ENCODE assay signal across 13 cellular contexts in genomic region chr2:217098435-217098834, GRCh38.
DNase-seq lines count a peak whose midpoint lies in the region; ATAC-seq and TF ChIP-seq lines count a peak whose summit lies in the region.
"Had no signal": no experiment of that assay in that cellular context is flagged by ENCODE, and none has a peak within 500 bp of the region (broad histone marks: within the 10 kb centered on the region; RNA-seq: fewer than 3 reads in every experiment).

No MANE protein-coding gene starts in this region.

- no TSS peak for BruUV-seq in IMR-90 (replicated peaks; lab: Mats Ljungman, UMichigan)

- H2AK5ac ChIP-seq in IMR-90 (ENCODE audit: low read depth, low read length) (no peak overlapping the region; the same call in 1 of the 2 replicates), mesendoderm (ENCODE audit: low read length) (no peak overlapping the region)

- H2AFZ ChIP-seq in IMR-90 (replicated peaks; ENCODE audit: low read length, poor library complexity): peak overlapping the region; percentile 27

- no CpG with 5 or more reads among the region's 5 CpGs for WGBS in IMR-90 (ENCODE audit: extremely low coverage in 2 of 2, insufficient read length in 1 of 2), 2 experiments
- WGBS in esophagus muscularis mucosa: 96% methylated on average over 5 of the region's 5 CpGs
- WGBS in mesendoderm (ENCODE audit: extremely low coverage, insufficient coverage, low lambda C conversion rate): no CpG with 5 or more reads among the region's 5 CpGs

- H3K4me1 ChIP-seq in IMR-90 (ENCODE audit: control insufficient read depth, insufficient read depth, low read length) (peaks cover 10% of the 10 kb centered on the region), esophagus muscularis mucosa (no peaks in the 10 kb centered on the region), Peyer's patch (no peaks in the 10 kb centered on the region), mesendoderm (ENCODE audit: control insufficient read depth, low read depth, low read length) (no peaks in the 10 kb centered on the region)

- H3K36me3 ChIP-seq in IMR-90 (ENCODE audit: control insufficient read depth, insufficient read depth, low read length) (no peaks in the 10 kb centered on the region), esophagus muscularis mucosa (no peaks in the 10 kb centered on the region), Peyer's patch (no peaks in the 10 kb centered on the region), mesendoderm (ENCODE audit: control insufficient read depth, insufficient read depth, low read length) (no peaks in the 10 kb centered on the region)

- no peak for TF ChIP-seq EP300 in esophagus muscularis mucosa (IDR thresholded peaks at IDR 0.05)

- H3K27ac ChIP-seq in IMR-90 (ENCODE audit: insufficient read depth, low read length) (no peak overlapping the region), esophagus muscularis mucosa (replicated peaks in 1 of 4) (no peak overlapping the region), Peyer's patch (no peak overlapping the region), mesendoderm (ENCODE audit: low read depth, low read length) (no peak overlapping the region)
- H3K27ac ChIP-seq: HL-60 had no signal

- H2BK120ac ChIP-seq in IMR-90 (ENCODE audit: low read depth, low read length) (peak overlapping the region; percentile 34; the same call in 1 of the 2 replicates), mesendoderm (ENCODE audit: low read depth, low read length) (no peak overlapping the region)

- H3K4me1 Mint-ChIP-seq in WTC11: peaks cover 7% of the 10 kb centered on the region

- H3K27me3 ChIP-seq in IMR-90 (ENCODE audit: control insufficient read depth, insufficient read depth, low read length) (no peaks in the 10 kb centered on the region), esophagus muscularis mucosa (no peaks in the 10 kb centered on the region), Peyer's patch (no peaks in the 10 kb centered on the region), mesendoderm (ENCODE audit: insufficient read depth, low read length, poor library complexity) (no peaks in the 10 kb centered on the region)

- no peak overlapping the region for H3K4me3 Mint-ChIP-seq in WTC11
- H3K4me3 Mint-ChIP-seq: B cell; CD4-positive, alpha-beta T cell had no signal

- no peak overlapping the region for H3K18ac ChIP-seq in IMR-90 (ENCODE audit: low read depth, low read length)
- H3K18ac ChIP-seq in mesendoderm (ENCODE audit: low read length): no peak overlapping the region

- H3K56ac ChIP-seq in IMR-90 (ENCODE audit: extremely low read depth, insufficient read depth, low read length) (no peak overlapping the region), mesendoderm (ENCODE audit: low read length) (no peak overlapping the region)

- no peak overlapping the region for H4K91ac ChIP-seq in IMR-90 (ENCODE audit: insufficient read depth, low read depth, low read length)

- H4K5ac ChIP-seq in IMR-90 (ENCODE audit: low read depth, low read length): no peak overlapping the region
- no peak overlapping the region for H4K5ac ChIP-seq in mesendoderm (ENCODE audit: low read length)

- H3K9ac ChIP-seq in IMR-90 (ENCODE audit: low read depth, low read length) (no peak overlapping the region), mesendoderm (ENCODE audit: low read length) (no peak overlapping the region)

- no peak overlapping the region for H2AK9ac ChIP-seq in IMR-90 (replicated peaks; ENCODE audit: low read depth, low read length, poor library complexity)

- H4K20me1 ChIP-seq in IMR-90 (ENCODE audit: insufficient read depth, low read length): no peaks in the 10 kb centered on the region

- CTCF ChIA-PET in IMR-90 (lab: Yijun Ruan, JAX): no interaction called here
- CTCF ChIA-PET in WTC11 (lab: Charles Lee): no interaction called here

- no peaks in the 10 kb centered on the region for H3K79me2 ChIP-seq in mesendoderm (ENCODE audit: control insufficient read depth, insufficient read depth, low read length)

- H3K9me3 Mint-ChIP-seq in WTC11: peaks cover 9% of the 10 kb centered on the region
- H3K9me3 Mint-ChIP-seq: CD4-positive, alpha-beta T cell had no signal

- TF ChIP-seq POLR2A in IMR-90 (IDR thresholded peaks at IDR 0.05; ENCODE audit: low read depth, low read length) (no peak), esophagus muscularis mucosa (IDR thresholded peaks at IDR 0.05; ENCODE audit: low read depth) (no peak), Peyer's patch (IDR thresholded peaks at IDR 0.05) (no peak)

- H2BK5ac ChIP-seq in IMR-90 (ENCODE audit: low read depth, low read length, poor library complexity, severe bottlenecking) (no peak overlapping the region), mesendoderm (ENCODE audit: low read length) (no peak overlapping the region)

- no peak overlapping the region for H4K8ac ChIP-seq in IMR-90 (ENCODE audit: low read depth in 2 of 2, low read length in 2 of 2)
- H4K8ac ChIP-seq in mesendoderm (ENCODE audit: low read depth, low read length): no peak overlapping the region

- no peak for TF ChIP-seq RAD21 in IMR-90 (IDR thresholded peaks at IDR 0.05; ENCODE audit: low read length)

- H3K23ac ChIP-seq in IMR-90 (ENCODE audit: low read depth, low read length) (no peak overlapping the region), mesendoderm (ENCODE audit: low read length) (no peak overlapping the region)

- no peaks in the 10 kb centered on the region; the same call in 1 of the 2 replicates for H3K9me1 ChIP-seq in IMR-90 (ENCODE audit: insufficient read depth, low read length)

- intact Hi-C loops in IMR-90 (cut with micrococcal nuclease): no loop called here
- intact Hi-C loops in esophagus muscularis mucosa (cut with DNase I): no loop called here

- H2BK15ac ChIP-seq in IMR-90 (ENCODE audit: low read depth, low read length) (peak overlapping the region; percentile 40; the same call in 1 of the 3 replicates), mesendoderm (replicated peaks; ENCODE audit: low read depth) (no peak overlapping the region)

- no peak overlapping the region for H3K4me2 ChIP-seq in IMR-90 (ENCODE audit: low read depth, low read length)
- H3K4me2 ChIP-seq in mesendoderm (ENCODE audit: low read length): no peak overlapping the region

- H3K4me3 ChIP-seq in IMR-90 (ENCODE audit: insufficient read depth, low read depth, low read length) (no peak overlapping the region), esophagus muscularis mucosa (no peak overlapping the region), Peyer's patch (no peak overlapping the region), mesendoderm (ENCODE audit: low read length) (no peak overlapping the region)

- no peaks in the 10 kb centered on the region; the same call in 1 of the 2 replicates for H3K36me3 Mint-ChIP-seq in WTC11

- peak overlapping the region; percentile 61; the same call in 1 of the 2 replicates for H2BK20ac ChIP-seq in IMR-90 (ENCODE audit: low read depth, low read length)

- no peak for DNase-seq in IMR-90
- no peak for DNase-seq in WTC11 (ENCODE audit: low spot score)
- peak; percentile 50 for DNase-seq in esophagus muscularis mucosa (ENCODE audit: extremely low spot score)
- no peak for DNase-seq in SHP77 (lab: John Stamatoyannopoulos, UW)
- DNase-seq in Peyer's patch: no peak
- no peak for DNase-seq in mesendoderm
- no peak for DNase-seq in MV-4-11 (lab: John Stamatoyannopoulos, UW)
- DNase-seq: C1 segment of cervical spinal cord; Calu3; CD4-positive, alpha-beta T cell; DMS 273 treated with DMSO at 0.1 percent for 48 hours had no signal

- TF ChIP-seq CTCF in IMR-90 (conservative IDR thresholded peaks at IDR 0.05; ENCODE audit: low read depth, low read length): no peak
- no peak for TF ChIP-seq CTCF in WTC11 (IDR thresholded peaks at IDR 0.05)
- no peak for TF ChIP-seq CTCF in esophagus muscularis mucosa (IDR thresholded peaks at IDR 0.05)
- no peak for TF ChIP-seq CTCF in Peyer's patch (IDR thresholded peaks at IDR 0.05)

- H3K14ac ChIP-seq in IMR-90 (replicated peaks; ENCODE audit: low read depth, low read length): no peak overlapping the region; the same call in 1 of the 2 replicates

- peaks cover 8% of the 10 kb centered on the region; the same call in 1 of the 2 replicates for H3K27me3 Mint-ChIP-seq in WTC11 (ENCODE audit: low read depth)

- POLR2A ChIA-PET in IMR-90 (lab: Charles Lee; ENCODE audit: unreplicated experiment): no interaction called here
- POLR2A ChIA-PET in WTC11 (lab: Charles Lee): no interaction called here

- in situ Hi-C loops in IMR-90 (cut with MboI; ENCODE audit: low sequenced_read_pairs): no loop called here

- no peaks in the 10 kb centered on the region for H3K79me1 ChIP-seq in IMR-90 (ENCODE audit: low read depth in 1 of 2, low read length in 2 of 2)
- no peaks in the 10 kb centered on the region for H3K79me1 ChIP-seq in mesendoderm (ENCODE audit: low read length)

- no peak overlapping the region for H3K4ac ChIP-seq in IMR-90 (ENCODE audit: low read depth, low read length)
- no peak overlapping the region for H3K4ac ChIP-seq in mesendoderm (ENCODE audit: low read depth, low read length)

- ATAC-seq in IMR-90 (ENCODE audit: low read depth) (no peak), WTC11 (peak; percentile 58)

- no peak overlapping the region for H3K27ac Mint-ChIP-seq in WTC11
- H3K27ac Mint-ChIP-seq: B cell; CD4-positive, alpha-beta T cell had no signal

- H3K9me3 ChIP-seq in IMR-90 (ENCODE audit: control insufficient read depth, insufficient read depth, low read length): no peaks in the 10 kb centered on the region
- H3K9me3 ChIP-seq in esophagus muscularis mucosa: no peaks in the 10 kb centered on the region
- no peaks in the 10 kb centered on the region for H3K9me3 ChIP-seq in Peyer's patch

- dilution Hi-C loops in IMR-90 (cut with HindIII; ENCODE audit: low sequenced_read_pairs, unreplicated experiment): no loop called here

TF ChIP-seq in IMR-90, 13 proteins besides CTCF, POLR2A, EP300 and RAD21 (continues in another document):
- TF ChIP-seq SMC3 (IDR thresholded peaks at IDR 0.05; ENCODE audit: low read depth, low read length) (no peak), FOS (IDR thresholded peaks at IDR 0.05; ENCODE audit: low read depth, low read length) (no peak), BHLHE40 (IDR thresholded peaks at IDR 0.05; ENCODE audit: low read depth, low read length) (no peak), RCOR1 (IDR thresholded peaks at IDR 0.05; ENCODE audit: insufficient replicate concordance, low read length) (no peak)

TF ChIP-seq in WTC11, 78 proteins besides CTCF, POLR2A, EP300 and RAD21 (continues in another document):
- TF ChIP-seq FOXP4 (CRISPR knock-in tag; IDR thresholded peaks at IDR 0.05): no peak
